Comparison of ENCODE assay signal across 10 cellular contexts in the genomic region with DNA sequence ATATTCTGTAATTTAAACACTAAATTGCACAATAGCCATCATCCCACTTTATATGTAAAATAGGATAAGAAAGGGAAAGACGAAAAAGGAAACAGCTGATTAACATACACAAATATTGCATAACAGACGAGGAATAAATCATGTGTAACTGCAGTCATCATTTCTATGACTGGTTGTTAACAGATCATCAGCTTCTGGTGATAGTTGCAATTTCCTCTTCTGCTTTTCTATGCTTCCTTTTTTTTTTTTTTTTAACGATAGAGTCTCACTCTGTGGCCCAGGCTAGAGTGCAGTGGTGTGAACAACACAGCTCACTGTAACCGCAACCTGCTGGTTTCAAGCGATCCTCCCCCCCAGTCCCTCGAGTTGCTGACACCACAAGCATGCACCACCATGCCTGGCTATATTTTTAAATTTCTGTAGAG. TPM values are rescaled to one million over a fixed set of nuclear protein-coding genes. Genes with fewer than 3 reads are reported as not detected.
DNase-seq lines count a peak whose midpoint lies in the region; ATAC-seq and TF ChIP-seq lines count a peak whose summit lies in the region.
"Had no signal": no experiment of that assay in that cellular context is flagged by ENCODE, and none has a peak within 500 bp of the region (broad histone marks: within the 10 kb centered on the region; RNA-seq: fewer than 3 reads in every experiment).

No MANE protein-coding gene starts in this region.

- no peak for TF ChIP-seq CTCF in left lung (IDR thresholded peaks at IDR 0.05)

- H3K9me3 ChIP-seq in left lung: no peaks in the 10 kb centered on the region

- intact Hi-C loops in left lung (cut with DNase I): no loop called here

- peaks cover 8 to 31% of the 10 kb centered on the region in 2 donors for H3K4me1 ChIP-seq in left lung

- no peak overlapping the region for H3K4me3 ChIP-seq in left lung

- ATAC-seq in HG02852 (IDR thresholded peaks at IDR 0.05; ENCODE audit: unreplicated experiment) (peak; percentile 94), left lung (peak; percentile 73), HG02571 (IDR thresholded peaks at IDR 0.05; ENCODE audit: unreplicated experiment) (no peak)

- H3K27me3 ChIP-seq in left lung: no peaks in the 10 kb centered on the region

- peak overlapping the region in 1 of 2 donors; percentile 80 for H3K27ac ChIP-seq in left lung
- H3K27ac ChIP-seq: 22Rv1 had no signal

- peak; percentile 22 for DNase-seq in NCI-H748 (lab: John Stamatoyannopoulos, UW; ENCODE audit: unreplicated experiment)
- no peak for DNase-seq in NCI-H748 treated with DMSO at 0.1 percent for 48 hours (lab: John Stamatoyannopoulos, UW)
- peak; percentile 36 to 56 for DNase-seq in NCI-H526 (lab: John Stamatoyannopoulos, UW)
- peak in 1 of 2 donors; percentile 64 for DNase-seq in left lung
- DNase-seq in 8988T: no peak
- DNase-seq in NCI-H2107 treated with DMSO at 0.1 percent for 48 hours (lab: John Stamatoyannopoulos, UW; ENCODE audit: unreplicated experiment): no peak

- no peaks in the 10 kb centered on the region for H3K36me3 ChIP-seq in left lung

RNA-seq across cellular contexts. Expression of a gene that starts 22.5 kb away (rescaled TPM):
- total RNA-seq in left lung: 1 to 10 TPM in 1 of 2 donors, under 1 TPM in 1; 0.73 to 4.4 TPM

RNA-seq across cellular contexts. Expression of a gene that starts 26.4 kb away (rescaled TPM):
- total RNA-seq in left lung: 10 to 100 TPM; 12.7 to 74.5 TPM
- total RNA-seq: RPMI7951 had no signal

Comparison
In these comparisons a context has a peak if more than half of its experiments do, and no peak if none do; other contexts are left out.
1. DNase-seq: peak in NCI-H748 (single experiment) and NCI-H526 (2 of 2); none in NCI-H748 treated with DMSO at 0.1 percent for 48 hours (single experiment), 8988T (single experiment) and NCI-H2107 treated with DMSO at 0.1 percent for 48 hours (single experiment).